ENCODE assay signal across 1 cellular context in genomic region chr17:50128441-50129302, GRCh38.
TF ChIP-seq lines count a peak whose summit lies in the region.

No MANE protein-coding gene starts in this region.

TF ChIP-seq in HEK293, 187 proteins besides CTCF, POLR2A, EP300 and RAD21 (continued from another document):
- TF ChIP-seq, protein P1, sequence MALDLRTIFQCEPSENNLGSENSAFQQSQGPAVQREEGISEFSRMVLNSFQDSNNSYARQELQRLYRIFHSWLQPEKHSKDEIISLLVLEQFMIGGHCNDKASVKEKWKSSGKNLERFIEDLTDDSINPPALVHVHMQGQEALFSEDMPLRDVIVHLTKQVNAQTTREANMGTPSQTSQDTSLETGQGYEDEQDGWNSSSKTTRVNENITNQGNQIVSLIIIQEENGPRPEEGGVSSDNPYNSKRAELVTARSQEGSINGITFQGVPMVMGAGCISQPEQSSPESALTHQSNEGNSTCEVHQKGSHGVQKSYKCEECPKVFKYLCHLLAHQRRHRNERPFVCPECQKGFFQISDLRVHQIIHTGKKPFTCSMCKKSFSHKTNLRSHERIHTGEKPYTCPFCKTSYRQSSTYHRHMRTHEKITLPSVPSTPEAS (tag by site-specific recombination; IDR thresholded peaks at IDR 0.05): peak; percentile 84
- TF ChIP-seq IKZF3 (tag by site-specific recombination; IDR thresholded peaks at IDR 0.05) (peak; percentile 72), ZNF571 (tag by site-specific recombination; IDR thresholded peaks at IDR 0.05) (0 out of 2 replicates have a peak, but pooled peaks have one; percentile 29), ZBTB6 (tag by site-specific recombination; IDR thresholded peaks at IDR 0.05) (no peak), ZFHX2 (tag by site-specific recombination; conservative IDR thresholded peaks at IDR 0.05) (peak; percentile 92), GFI1B (tag by site-specific recombination; IDR thresholded peaks at IDR 0.05) (no peak)
